ENCODE assay signal across 1 cellular context in genomic region chr5:141246971-141247370, GRCh38.
DNase-seq lines count a peak whose midpoint lies in the region; TF ChIP-seq lines count a peak whose summit lies in the region.
"Not testable (repeated sequence)": the region's sequence is repeated elsewhere in the genome, so short reads cannot be mapped to it uniquely, and the experiment has no call there.

No MANE protein-coding gene starts in this region.

- not testable (repeated sequence) for H3K27ac ChIP-seq in coronary artery

- DNase-seq in coronary artery (ENCODE audit: low spot score), result not testable (repeated sequence)

- TF ChIP-seq CTCF in coronary artery (IDR thresholded peaks at IDR 0.05), result not testable (repeated sequence)

- peak overlapping the region; percentile 55 for H3K4me3 ChIP-seq in coronary artery
